8 cellular contexts compared by ENCODE assay signal in the genomic region with DNA sequence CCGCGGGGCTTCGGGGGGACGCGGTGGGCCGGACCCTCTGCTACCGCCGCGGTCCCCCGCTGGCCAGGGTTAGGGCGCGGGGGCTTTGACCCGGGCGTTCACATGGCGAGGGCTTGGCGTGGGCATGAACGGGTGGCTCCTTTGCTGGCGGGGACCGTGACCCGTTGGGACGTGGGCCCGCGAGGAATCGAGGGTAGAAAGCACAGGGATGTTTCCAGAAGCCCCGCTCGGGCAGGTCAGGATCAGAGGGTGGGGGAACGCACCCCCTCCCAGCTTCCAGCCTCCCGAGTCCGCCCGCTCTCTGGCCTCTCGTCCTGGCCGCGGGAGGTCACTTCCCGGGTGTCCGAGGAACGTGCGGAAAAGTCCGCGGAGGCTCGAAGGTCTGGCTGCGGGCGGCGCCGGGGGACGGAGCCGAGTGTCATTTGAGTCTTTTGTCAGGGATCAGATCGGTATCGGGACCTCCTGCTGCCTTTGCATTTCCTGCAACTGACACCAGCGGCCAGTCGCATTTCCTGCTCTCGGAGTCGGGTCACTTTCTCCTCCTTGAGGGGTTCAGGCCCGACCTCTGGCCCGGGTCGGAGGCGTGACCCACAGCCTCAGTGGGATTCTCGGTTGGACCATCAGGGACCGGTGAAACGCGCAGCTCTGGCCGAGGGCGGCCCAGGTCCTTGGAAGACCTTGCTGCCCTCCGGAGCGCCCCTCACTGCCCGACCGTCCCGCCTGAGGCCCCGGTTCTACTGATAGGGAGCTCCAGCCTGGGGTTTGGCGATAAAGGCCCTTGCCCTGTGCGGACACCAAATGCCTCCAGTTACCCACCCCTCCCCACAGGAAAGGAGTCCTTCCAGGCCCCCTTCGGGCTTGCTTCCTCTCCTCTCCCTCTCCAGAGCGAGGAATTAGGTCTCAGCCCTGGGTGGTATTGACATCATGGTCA. TPM values are rescaled to one million over a fixed set of nuclear protein-coding genes. Genes with fewer than 3 reads are reported as not detected.
DNase-seq lines count a peak whose midpoint lies in the region; ATAC-seq and TF ChIP-seq lines count a peak whose summit lies in the region.

No MANE protein-coding gene starts in this region.

- CTCF ChIA-PET in PC-9 (lab: Charles Lee), result interaction anchor here (0.6 kb wide), 1 partner anchor 798 kb away, joined by 5 read pairs; no protein-coding TSS in a partner anchor

- peak overlapping the region; percentile 61 for H3K4me3 Mint-ChIP-seq in progenitor cell of endocrine pancreas (ENCODE audit: low read depth)

- H3F3A ChIP-seq in PC-9 (ENCODE audit: insufficient read depth, low read depth), result no peaks in the 10 kb centered on the region

- H3K4me3 ChIP-seq in PC-9, result peak overlapping the region; percentile 61
- peak overlapping the region; percentile 5 to 66 (median 39) for H3K4me3 ChIP-seq in esophagus squamous epithelium

- POLR2A ChIA-PET in PC-9 (lab: Charles Lee; ENCODE audit: unreplicated experiment), result no interaction called here

- H3K9me3 Mint-ChIP-seq in progenitor cell of endocrine pancreas (ENCODE audit: low read depth), result no peaks in the 10 kb centered on the region

- ATAC-seq in HG02885 (IDR thresholded peaks at IDR 0.05; ENCODE audit: poor library complexity, unreplicated experiment) (no peak), HG02610 (IDR thresholded peaks at IDR 0.05; ENCODE audit: unreplicated experiment) (no peak)

- no peaks in the 10 kb centered on the region for H4K20me1 ChIP-seq in PC-9 (ENCODE audit: insufficient read depth)

- no peaks in the 10 kb centered on the region for H3K9me3 ChIP-seq in PC-9 (ENCODE audit: insufficient read depth, low read depth)
- H3K9me3 ChIP-seq in esophagus squamous epithelium, result no peaks in the 10 kb centered on the region

- H3K4me1 ChIP-seq in PC-9 (replicated peaks; ENCODE audit: insufficient read depth), result peaks cover 15% of the 10 kb centered on the region
- H3K4me1 ChIP-seq in esophagus squamous epithelium, result peaks cover 19 to 54% (median 20%) of the 10 kb centered on the region in 3 donors

- H3K36me3 ChIP-seq in PC-9 (ENCODE audit: low read depth) (no peaks in the 10 kb centered on the region), esophagus squamous epithelium (no peaks in the 10 kb centered on the region)

- no peak for TF ChIP-seq CTCF in PC-9 (conservative IDR thresholded peaks at IDR 0.05)
- no peak for TF ChIP-seq CTCF in esophagus squamous epithelium (IDR thresholded peaks at IDR 0.05)
- no peak for TF ChIP-seq CTCF in progenitor cell of endocrine pancreas (IDR thresholded peaks at IDR 0.05; ENCODE audit: unreplicated experiment)

- WGBS in esophagus squamous epithelium, 2 donors, result 47% methylated on average over 10 of the region's 72 CpGs; no CpG with 5 or more reads in 1 of the 2 donors

- TF ChIP-seq POLR2A in esophagus squamous epithelium (IDR thresholded peaks at IDR 0.05), result no peak

- peak overlapping the region; percentile 88 for H3K4me2 ChIP-seq in PC-9

- intact Hi-C loops in PC-9 (cut with micrococcal nuclease; ENCODE audit: unreplicated experiment) (loop anchor here (5.0 kb wide), 1 partner anchor 47 kb away; no protein-coding TSS in a partner anchor), esophagus squamous epithelium (cut with DNase I) (no loop called here)

- H3K9me2 ChIP-seq in PC-9 (ENCODE audit: insufficient read depth), result no peaks in the 10 kb centered on the region

- H3K36me3 Mint-ChIP-seq in progenitor cell of endocrine pancreas (ENCODE audit: insufficient read depth), result no peaks in the 10 kb centered on the region

- peaks cover 88% of the 10 kb centered on the region for H3K27me3 Mint-ChIP-seq in progenitor cell of endocrine pancreas

- H3K4me1 Mint-ChIP-seq in progenitor cell of endocrine pancreas (ENCODE audit: low read depth), result peaks cover 8% of the 10 kb centered on the region

- H3K27ac ChIP-seq in PC-9 (no peak overlapping the region), esophagus squamous epithelium (no peak overlapping the region)

- peaks cover 14% of the 10 kb centered on the region; the same call in 1 of the 2 replicates for H3K27me3 ChIP-seq in PC-9 (ENCODE audit: insufficient read depth, low read depth)
- peaks cover 0 to 96% (median 29%) of the 10 kb centered on the region in 4 donors for H3K27me3 ChIP-seq in esophagus squamous epithelium

- H2AFZ ChIP-seq in PC-9, result peak overlapping the region; percentile 85

- BruUV-seq in PC-9 (replicated peaks; lab: Mats Ljungman, UMichigan), result no TSS peak

- DNase-seq in EH (ENCODE audit: low read depth) (peak; percentile 46), PC-9 (peak in 1 of 2 experiments; percentile 29), esophagus squamous epithelium (lab: John Stamatoyannopoulos, UW) (no peak), progenitor cell of endocrine pancreas (ENCODE audit: low spot score, unreplicated experiment) (no peak), NCI-H2196 treated with DMSO at 0.1 percent for 48 hours (lab: John Stamatoyannopoulos, UW; ENCODE audit: unreplicated experiment) (no peak)
- no peak for DNase-seq in activated CD4-positive, CD25-positive, alpha-beta regulatory T cell (lab: John Stamatoyannopoulos, UW)

- no peaks in the 10 kb centered on the region for H3K79me2 ChIP-seq in PC-9 (ENCODE audit: low read depth)

- H3K27ac Mint-ChIP-seq in progenitor cell of endocrine pancreas, result no peak overlapping the region

RNA-seq across cellular contexts. Expression of gene WNT3, which starts 0.7 kb away (rescaled TPM):
- total RNA-seq in PC-9 (2021) (11.5 and 14.0 TPM in 2 replicates), esophagus squamous epithelium (1 to 10 TPM in 3 of 4 donors, under 1 TPM in 1; 0.49 to 3.5 (median 2.2) TPM), progenitor cell of endocrine pancreas (7.2 and 8.1 TPM in 2 replicates)

RNA-seq across cellular contexts. Expression of gene WNT9B, which starts 32.2 kb away (rescaled TPM):
- total RNA-seq in PC-9 (2021), result not detected in 2 replicates
- under 1 TPM in 2 of 4 donors, not detected in 2; 0.19 to 0.26 TPM for total RNA-seq in esophagus squamous epithelium
- 0.98 and 2.4 TPM in 2 replicates for total RNA-seq in progenitor cell of endocrine pancreas
